In genomic region chr3:112687621-112688020, GRCh38 we compare ENCODE assay signal across 14 cellular contexts. TPM values are rescaled to one million over a fixed set of nuclear protein-coding genes. Genes with fewer than 3 reads are reported as not detected.
"Had no signal": no experiment of that assay in that cellular context is flagged by ENCODE, and none has a peak within 500 bp of the region (broad histone marks: within the 10 kb centered on the region; RNA-seq: fewer than 3 reads in every experiment).

No MANE protein-coding gene starts in this region.

- H3K4me1 ChIP-seq: colonic mucosa, gastrocnemius medialis, lower lobe of right lung, prostate gland, right atrium auricular region, suprapubic skin had no signal

- H3K27ac ChIP-seq: colonic mucosa, gastrocnemius medialis, lower lobe of right lung, prostate gland, right atrium auricular region, suprapubic skin had no signal

- H3K4me3 ChIP-seq: colonic mucosa, gastrocnemius medialis, lower lobe of right lung, prostate gland, right atrium auricular region, suprapubic skin had no signal

- DNase-seq: activated CD4-positive, alpha-beta T cell treated with anti-CD3 and anti-CD28 coated beads, Interleukin-2, amount 10 ng/mL, durations not matched to agents 24 days and 14 days; activated CD8-positive, alpha-beta T cell treated with anti-CD3 and anti-CD28 coated beads for 36 hours; activated naive CD4-positive, alpha-beta T cell treated with Interleukin-2 at 50 U/mL for 16 hours; activated T-cell treated with anti-CD3 and anti-CD28 coated beads, Interleukin-2, amount 50 U/mL, for 1 hour; caudate nucleus; colonic mucosa; gastrocnemius medialis; head of caudate nucleus; lower lobe of right lung had no signal

- H3K27me3 ChIP-seq: colonic mucosa, gastrocnemius medialis, right atrium auricular region, suprapubic skin had no signal

- H3K36me3 ChIP-seq: colonic mucosa, gastrocnemius medialis, lower lobe of right lung, prostate gland, right atrium auricular region, suprapubic skin had no signal

- FAIRE-seq: TTC549 had no signal

- ATAC-seq: activated CD8-positive, alpha-beta T cell treated with anti-CD3 and anti-CD28 coated beads for 36 hours; activated T-helper 17 cell treated with anti-CD3 and anti-CD28 coated beads, Interleukin-2, amount 50 U/mL, for 72 hours; gastrocnemius medialis; lower lobe of right lung had no signal

- H3K9me3 ChIP-seq: colonic mucosa, gastrocnemius medialis, lower lobe of right lung, prostate gland, right atrium auricular region, suprapubic skin had no signal

RNA-seq across cellular contexts. Expression of gene CCDC80, which starts 46.7 kb away (rescaled TPM):
- total RNA-seq: activated CD4-positive, alpha-beta T cell treated with anti-CD3 and anti-CD28 coated beads, Interleukin-2, amount 10 ng/mL, durations not matched to agents 24 days and 14 days; activated CD8-positive, alpha-beta T cell treated with anti-CD3 and anti-CD28 coated beads for 36 hours; activated T-helper 17 cell treated with anti-CD3 and anti-CD28 coated beads, Interleukin-2, amount 50 U/mL, for 72 hours had no signal
